16 cellular contexts compared by ENCODE assay signal in genomic region chr13:60135344-60135743, GRCh38.
"Had no signal": no experiment of that assay in that cellular context is flagged by ENCODE, and none has a peak within 500 bp of the region (broad histone marks: within the 10 kb centered on the region; RNA-seq: fewer than 3 reads in every experiment).

No MANE protein-coding gene starts in this region.

- H3K36me3 ChIP-seq: ascending aorta, esophagus muscularis mucosa, right lobe of liver, transverse colon had no signal

- H3K27ac ChIP-seq: ascending aorta, esophagus muscularis mucosa, psoas muscle, right lobe of liver, transverse colon had no signal

- H3K27ac Mint-ChIP-seq: activated T-helper 1 cell treated with anti-CD3 and anti-CD28 coated beads, Interleukin-12 subunit alpha, Interleukin-12 subunit beta, Interleukin-2, Interleukin-4 antibody, amounts not matched to agents 30 ng/mL and 10 ng/mL and 1 ng/mL, durations not matched to agents 14 hours and 24 hours and 36 hours; nephron progenitor cell had no signal

- H3K9me3 Mint-ChIP-seq: activated T-helper 1 cell treated with anti-CD3 and anti-CD28 coated beads, Interleukin-12 subunit alpha, Interleukin-12 subunit beta, Interleukin-2, Interleukin-4 antibody, amounts not matched to agents 30 ng/mL and 10 ng/mL and 1 ng/mL, durations not matched to agents 14 hours and 24 hours and 36 hours had no signal

- DNase-seq: activated CD4-positive, alpha-beta T cell treated with anti-CD3 and anti-CD28 coated beads, Interleukin-2, amount 50 U/mL, for 1 hour; activated CD8-positive, alpha-beta memory T cell treated with anti-CD3 and anti-CD28 coated beads for 24 hours; activated naive CD4-positive, alpha-beta T cell; left ventricle myocardium superior; nephron progenitor cell; occipital lobe; psoas muscle; right lobe of liver; stimulated activated naive CD8-positive, alpha-beta T cell treated with anti-CD3 and anti-CD28 coated beads, Interleukin-15, Interleukin-2, amounts not matched to agents 100 U/mL and 50 U/mL, for 24 hours; SW 1271; transverse colon had no signal

- FAIRE-seq: bronchial epithelial cell had no signal

- H3K4me3 Mint-ChIP-seq: activated T-helper 1 cell treated with anti-CD3 and anti-CD28 coated beads, Interleukin-12 subunit alpha, Interleukin-12 subunit beta, Interleukin-2, Interleukin-4 antibody, amounts not matched to agents 30 ng/mL and 10 ng/mL and 1 ng/mL, durations not matched to agents 14 hours and 24 hours and 36 hours; nephron progenitor cell had no signal

- H3K4me1 ChIP-seq: ascending aorta, esophagus muscularis mucosa, psoas muscle, right lobe of liver, transverse colon had no signal

- ATAC-seq: activated CD4-positive, CD25-positive, alpha-beta regulatory T cell treated with anti-CD3 and anti-CD28 coated beads, Interleukin-2, amount 50 U/mL, for 24 hours; left ventricle myocardium superior; psoas muscle; right lobe of liver; stimulated activated naive CD8-positive, alpha-beta T cell treated with anti-CD3 and anti-CD28 coated beads, Interleukin-15, Interleukin-2, amounts not matched to agents 100 U/mL and 50 U/mL, for 24 hours had no signal

- H3K4me1 Mint-ChIP-seq: nephron progenitor cell had no signal

- H3K27me3 ChIP-seq: ascending aorta, esophagus muscularis mucosa, right lobe of liver, transverse colon had no signal

- H3K4me3 ChIP-seq: ascending aorta, esophagus muscularis mucosa, psoas muscle, right lobe of liver, transverse colon had no signal

- H3K9me3 ChIP-seq: ascending aorta, esophagus muscularis mucosa, psoas muscle, right lobe of liver, transverse colon had no signal
